ENCODE assay signal across 14 cellular contexts in the genomic region with DNA sequence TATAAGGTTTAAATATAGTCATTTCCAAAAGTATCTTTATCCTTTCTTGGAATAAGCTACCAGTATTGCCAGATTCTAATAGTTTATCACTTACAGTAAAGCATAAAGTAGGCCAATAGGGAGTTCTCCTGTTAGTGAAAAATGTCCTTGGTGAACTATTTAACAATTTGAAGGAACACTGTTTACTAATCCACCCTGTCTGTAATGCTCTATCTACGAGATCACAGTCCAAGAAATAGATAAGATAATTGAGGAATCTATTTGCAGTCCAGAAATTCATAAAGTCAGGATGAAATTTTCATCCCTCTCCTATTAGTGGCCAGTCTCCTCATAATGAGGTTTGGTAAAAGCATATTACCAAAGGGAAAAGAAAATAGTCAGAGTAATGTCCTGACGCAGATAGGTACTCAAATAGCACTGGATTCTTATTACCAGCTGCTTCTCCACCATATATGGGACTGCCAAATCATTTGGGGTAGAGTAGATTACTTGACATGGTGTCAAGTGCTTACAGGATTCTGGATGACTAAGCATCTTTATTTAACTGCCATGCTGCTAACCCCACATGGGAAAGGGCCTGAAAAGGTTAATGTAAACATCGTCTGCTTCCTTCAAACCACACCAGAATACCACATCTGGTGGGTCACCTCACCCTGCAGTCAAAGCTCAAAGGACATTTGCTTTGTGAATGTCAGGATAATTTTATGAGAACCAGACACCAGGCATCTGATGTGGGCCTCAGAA.
A peak's percentile ranks its signal among the peaks of the same experiment; 100 is the strongest.
DNase-seq lines count a peak whose midpoint lies in the region; ATAC-seq and TF ChIP-seq lines count a peak whose summit lies in the region.
"Had no signal": no experiment of that assay in that cellular context is flagged by ENCODE, and none has a peak within 500 bp of the region (broad histone marks: within the 10 kb centered on the region; RNA-seq: fewer than 3 reads in every experiment).

No MANE protein-coding gene starts in this region.

- H3K27ac ChIP-seq in foreskin keratinocyte: no peak overlapping the region
- H3K27ac ChIP-seq: SJSA1 had no signal

- no peaks in the 10 kb centered on the region for H3K4me1 ChIP-seq in foreskin keratinocyte
- H3K4me1 ChIP-seq: SJSA1 had no signal

- H3K27me3 ChIP-seq in foreskin keratinocyte: no peaks in the 10 kb centered on the region
- H3K27me3 ChIP-seq: SJSA1 had no signal

- TF ChIP-seq CTCF in fibroblast of villous mesenchyme (IDR thresholded peaks at IDR 0.05; ENCODE audit: insufficient read depth, low read depth, low read length): no peak
- TF ChIP-seq CTCF in foreskin keratinocyte (conservative IDR thresholded peaks at IDR 0.05): no peak

- no peak overlapping the region for H3K4me3 ChIP-seq in fibroblast of villous mesenchyme (ENCODE audit: low read depth, low read length)
- H3K4me3 ChIP-seq: SJSA1 had no signal

- DNase-seq in Caki2 (ENCODE audit: low read depth) (peak; percentile 30), SHP77 treated with DMSO at 0.1 percent for 48 hours (lab: John Stamatoyannopoulos, UW) (peak; percentile 96), fibroblast of villous mesenchyme (ENCODE audit: low read depth) (peak; percentile 68), T1000 (lab: John Stamatoyannopoulos, UW) (no peak), foreskin keratinocyte (no peak), kidney tubule cell (ENCODE audit: low spot score) (no peak)
- no peak for DNase-seq in activated naive CD4-positive, alpha-beta T cell (lab: John Stamatoyannopoulos, UW)
- DNase-seq: activated CD4-positive, alpha-beta T cell treated with anti-CD3 and anti-CD28 coated beads for 36 hours; CD4-positive, alpha-beta T cell; NCI-H187 treated with DMSO at 0.1 percent for 48 hours; stimulated activated naive CD8-positive, alpha-beta T cell treated with anti-CD3 and anti-CD28 coated beads, Interleukin-15, amount 100 ng/mL, for 72 hours had no signal

- in situ Hi-C loops in Caki2 (cut with HindIII; ENCODE audit: low pct_unique_long_range_greater_than_20kb, low sequenced_read_pairs): no loop called here

- ATAC-seq in HG02610 (IDR thresholded peaks at IDR 0.05; ENCODE audit: unreplicated experiment) (peak; percentile 59), foreskin keratinocyte (no peak)
- ATAC-seq: activated CD4-positive, alpha-beta T cell treated with anti-CD3 and anti-CD28 coated beads for 36 hours; activated naive CD4-positive, alpha-beta T cell treated with anti-CD3 and anti-CD28 coated beads, Interleukin-2, amount 50 U/mL, for 72 hours; stimulated activated naive CD8-positive, alpha-beta T cell treated with anti-CD3 and anti-CD28 coated beads, Interleukin-15, amount 100 ng/mL, for 72 hours had no signal

Comparison
In these comparisons a context has a peak if more than half of its experiments do, and no peak if none do; other contexts are left out.
1. DNase-seq: peak in Caki2 (single experiment), SHP77 treated with DMSO at 0.1 percent for 48 hours (single experiment) and fibroblast of villous mesenchyme (single experiment); none in T1000 (single experiment), foreskin keratinocyte (0 of 2), activated naive CD4-positive, alpha-beta T cell (0 of 4) and kidney tubule cell (single experiment).